In the genomic region with DNA sequence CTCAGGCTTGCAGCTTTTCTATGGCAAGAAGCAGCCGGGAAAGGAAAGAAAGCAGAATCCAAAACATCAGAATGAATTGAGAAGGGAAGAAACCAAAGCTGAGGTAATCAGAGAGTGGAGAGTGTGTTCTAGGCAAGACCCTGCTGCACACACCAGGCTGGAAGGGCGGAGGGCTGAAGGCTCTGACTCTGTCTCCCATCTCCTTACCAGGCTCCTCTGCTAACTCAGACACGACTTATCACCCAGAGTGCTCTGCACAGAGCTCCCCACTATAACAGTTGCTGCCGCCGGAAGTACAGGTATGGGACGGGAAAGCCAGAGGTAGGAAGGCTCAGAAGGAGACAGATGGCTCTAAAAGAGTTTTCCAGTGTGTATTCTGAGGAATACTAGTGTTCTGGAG, we compare ENCODE assay signal across 1 cellular context.
TF ChIP-seq lines count a peak whose summit lies in the region.

No MANE protein-coding gene starts in this region.

TF ChIP-seq in HepG2, 621 proteins besides CTCF, POLR2A, EP300 and RAD21:
- TF ChIP-seq KMT2B (CRISPR knock-in tag; IDR thresholded peaks at IDR 0.05) = no peak
- TF ChIP-seq, protein P1, sequence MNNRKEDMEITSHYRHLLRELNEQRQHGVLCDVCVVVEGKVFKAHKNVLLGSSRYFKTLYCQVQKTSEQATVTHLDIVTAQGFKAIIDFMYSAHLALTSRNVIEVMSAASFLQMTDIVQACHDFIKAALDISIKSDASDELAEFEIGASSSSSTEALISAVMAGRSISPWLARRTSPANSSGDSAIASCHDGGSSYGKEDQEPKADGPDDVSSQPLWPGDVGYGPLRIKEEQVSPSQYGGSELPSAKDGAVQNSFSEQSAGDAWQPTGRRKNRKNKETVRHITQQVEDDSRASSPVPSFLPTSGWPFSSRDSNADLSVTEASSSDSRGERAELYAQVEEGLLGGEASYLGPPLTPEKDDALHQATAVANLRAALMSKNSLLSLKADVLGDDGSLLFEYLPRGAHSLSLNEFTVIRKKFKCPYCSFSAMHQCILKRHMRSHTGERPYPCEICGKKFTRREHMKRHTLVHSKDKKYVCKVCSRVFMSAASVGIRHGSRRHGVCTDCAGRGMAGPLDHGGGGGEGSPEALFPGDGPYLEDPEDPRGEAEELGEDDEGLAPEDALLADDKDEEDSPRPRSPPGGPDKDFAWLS (CRISPR knock-in tag; IDR thresholded peaks at IDR 0.05; ENCODE audit: borderline replicate concordance) = no peak
- no peak for TF ChIP-seq EED (CRISPR knock-in tag; IDR thresholded peaks at IDR 0.05)
- TF ChIP-seq HDAC1 (CRISPR knock-in tag; IDR thresholded peaks at IDR 0.05) = no peak
- TF ChIP-seq NFYB (CRISPR knock-in tag; IDR thresholded peaks at IDR 0.05) = no peak
- no peak for TF ChIP-seq SMAD1 (CRISPR knock-in tag; IDR thresholded peaks at IDR 0.05; ENCODE audit: borderline replicate concordance, low read depth)
- no peak for TF ChIP-seq ZMYM2 (CRISPR knock-in tag; IDR thresholded peaks at IDR 0.05)
- TF ChIP-seq, protein P2, sequence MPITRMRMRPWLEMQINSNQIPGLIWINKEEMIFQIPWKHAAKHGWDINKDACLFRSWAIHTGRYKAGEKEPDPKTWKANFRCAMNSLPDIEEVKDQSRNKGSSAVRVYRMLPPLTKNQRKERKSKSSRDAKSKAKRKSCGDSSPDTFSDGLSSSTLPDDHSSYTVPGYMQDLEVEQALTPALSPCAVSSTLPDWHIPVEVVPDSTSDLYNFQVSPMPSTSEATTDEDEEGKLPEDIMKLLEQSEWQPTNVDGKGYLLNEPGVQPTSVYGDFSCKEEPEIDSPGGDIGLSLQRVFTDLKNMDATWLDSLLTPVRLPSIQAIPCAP (CRISPR knock-in tag; IDR thresholded peaks at IDR 0.05; ENCODE audit: low read depth) = no peak
- TF ChIP-seq SNAPC2 (CRISPR knock-in tag; IDR thresholded peaks at IDR 0.05) = no peak
- TF ChIP-seq ZNF563 (CRISPR knock-in tag; IDR thresholded peaks at IDR 0.05) = no peak
- TF ChIP-seq ZNF660 (CRISPR knock-in tag; IDR thresholded peaks at IDR 0.05; ENCODE audit: borderline replicate concordance, low read depth) = no peak
